In genomic region chr5:114581136-114581535, GRCh38 we compare ENCODE assay signal across 23 cellular contexts.
"Had no signal": no experiment of that assay in that cellular context is flagged by ENCODE, and none has a peak within 500 bp of the region (broad histone marks: within the 10 kb centered on the region; RNA-seq: fewer than 3 reads in every experiment).

No MANE protein-coding gene starts in this region.

- H3K9me3 ChIP-seq: esophagus squamous epithelium, prostate gland, testis had no signal

- H3K27ac Mint-ChIP-seq: effector memory CD8-positive, alpha-beta T cell; naive thymus-derived CD8-positive, alpha-beta T cell; nephron progenitor cell; stimulated activated memory B cell treated with anti-CD40 and anti-IgM and Interleukin-4, amounts not matched to agents 10 μg/mL and 1 μg/mL and 100 μg/mL, for 72 hours; type B pancreatic cell had no signal

- H3K4me3 ChIP-seq: esophagus squamous epithelium, prostate gland, right atrium auricular region, sigmoid colon, spleen, testis, tibial artery had no signal

- H3K4me1 ChIP-seq: esophagus squamous epithelium, prostate gland, right atrium auricular region, sigmoid colon, spleen, testis, tibial artery had no signal

- H3K4me3 Mint-ChIP-seq: effector memory CD8-positive, alpha-beta T cell; naive thymus-derived CD8-positive, alpha-beta T cell; nephron progenitor cell; stimulated activated memory B cell treated with anti-CD40 and anti-IgM and Interleukin-4, amounts not matched to agents 10 μg/mL and 1 μg/mL and 100 μg/mL, for 72 hours; type B pancreatic cell had no signal

- DNase-seq: cerebellar nuclear complex; cortex of kidney; effector memory CD8-positive, alpha-beta T cell; erythroblast; esophagus squamous epithelium; head of caudate nucleus; kidney; mammary epithelial cell; naive thymus-derived CD8-positive, alpha-beta T cell; nephron progenitor cell; nucleus accumbens; sigmoid colon; spleen; stimulated activated CD4-positive, alpha-beta T cell treated with anti-CD3 and anti-CD28 coated beads, Interleukin-4, amount 100 ng/mL, for 4 hours; stimulated activated naive CD8-positive, alpha-beta T cell treated with anti-CD3 and anti-CD28 coated beads, Interleukin-15, Interleukin-2, amounts not matched to agents 100 U/mL and 50 U/mL, for 24 hours; substantia nigra; testis; tibial artery had no signal

- H3K27me3 ChIP-seq: esophagus squamous epithelium, right atrium auricular region, sigmoid colon, spleen, testis, tibial artery had no signal

- H3K27ac ChIP-seq: esophagus squamous epithelium, prostate gland, right atrium auricular region, sigmoid colon, spleen, testis, tibial artery had no signal

- H3K4me1 Mint-ChIP-seq: naive thymus-derived CD8-positive, alpha-beta T cell; nephron progenitor cell; stimulated activated memory B cell treated with anti-CD40 and anti-IgM and Interleukin-4, amounts not matched to agents 10 μg/mL and 1 μg/mL and 100 μg/mL, for 72 hours had no signal

- H3K36me3 Mint-ChIP-seq: naive thymus-derived CD8-positive, alpha-beta T cell; stimulated activated memory B cell treated with anti-CD40 and anti-IgM and Interleukin-4, amounts not matched to agents 10 μg/mL and 1 μg/mL and 100 μg/mL, for 72 hours; type B pancreatic cell had no signal

- H3K36me3 ChIP-seq: esophagus squamous epithelium, prostate gland, right atrium auricular region, sigmoid colon, spleen, tibial artery had no signal

- ATAC-seq: effector memory CD8-positive, alpha-beta T cell; left lobe of liver; naive thymus-derived CD8-positive, alpha-beta T cell; stimulated activated memory B cell treated with anti-CD40 and anti-IgM and Interleukin-4, amounts not matched to agents 10 μg/mL and 1 μg/mL and 100 μg/mL, for 72 hours; stimulated activated naive CD8-positive, alpha-beta T cell treated with anti-CD3 and anti-CD28 coated beads, Interleukin-15, Interleukin-2, amounts not matched to agents 100 U/mL and 50 U/mL, for 24 hours had no signal

- H3K27me3 Mint-ChIP-seq: effector memory CD8-positive, alpha-beta T cell; naive thymus-derived CD8-positive, alpha-beta T cell; stimulated activated memory B cell treated with anti-CD40 and anti-IgM and Interleukin-4, amounts not matched to agents 10 μg/mL and 1 μg/mL and 100 μg/mL, for 72 hours; type B pancreatic cell had no signal
